ENCODE assay signal across 13 cellular contexts in the genomic region with DNA sequence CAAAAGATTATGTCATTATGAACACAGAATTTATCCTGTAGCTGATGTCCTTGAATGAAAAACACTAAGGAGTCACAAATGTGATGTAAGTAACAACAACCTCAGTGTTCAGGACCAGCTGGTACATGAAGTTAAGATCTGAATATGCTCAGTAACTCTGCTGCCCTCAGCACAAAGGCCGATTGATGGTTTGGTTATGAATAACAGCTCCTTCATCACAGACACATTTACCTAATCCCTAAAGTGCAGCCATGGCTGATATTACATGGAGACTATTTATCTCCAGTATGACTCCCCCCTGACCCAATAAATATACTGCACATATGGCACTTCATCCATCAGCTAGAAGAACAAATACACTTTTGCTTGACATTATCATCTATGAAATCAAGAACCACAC.
"Had no signal": no experiment of that assay in that cellular context is flagged by ENCODE, and none has a peak within 500 bp of the region (broad histone marks: within the 10 kb centered on the region; RNA-seq: fewer than 3 reads in every experiment).

No MANE protein-coding gene starts in this region.

- H3K4me3 Mint-ChIP-seq: activated CD4-positive, alpha-beta T cell treated with anti-CD3 and anti-CD28 coated beads, Interleukin-2, amount 10 ng/mL, durations not matched to agents 7 days and 5 days; activated T-cell treated with anti-CD3 and anti-CD28 coated beads, Interleukin-2, amount 50 U/mL, for 72 hours; neural crest cell had no signal

- H3K27me3 Mint-ChIP-seq: activated CD4-positive, alpha-beta T cell treated with anti-CD3 and anti-CD28 coated beads, Interleukin-2, amount 10 ng/mL, durations not matched to agents 7 days and 5 days had no signal

- H3K36me3 ChIP-seq: cardiac muscle cell had no signal

- H3K36me3 Mint-ChIP-seq: activated naive CD4-positive, alpha-beta T cell treated with anti-CD3 and anti-CD28 coated beads, Interleukin-2, amount 50 U/mL, for 72 hours had no signal

- H3K27ac ChIP-seq: cardiac muscle cell, hepatocyte had no signal

- ATAC-seq: activated naive CD4-positive, alpha-beta T cell treated with anti-CD3 and anti-CD28 coated beads, Interleukin-2, amount 50 U/mL, for 72 hours; activated T-cell treated with anti-CD3 and anti-CD28 coated beads, Interleukin-2, amount 50 U/mL, for 72 hours; sciatic nerve had no signal

- H3K4me3 ChIP-seq: cardiac muscle cell, hepatocyte, lung had no signal

- H3K4me1 Mint-ChIP-seq: activated CD4-positive, alpha-beta T cell treated with anti-CD3 and anti-CD28 coated beads, Interleukin-2, amount 10 ng/mL, durations not matched to agents 7 days and 5 days had no signal

- H3K9me3 Mint-ChIP-seq: activated naive CD4-positive, alpha-beta T cell treated with anti-CD3 and anti-CD28 coated beads, Interleukin-2, amount 50 U/mL, for 72 hours had no signal

- H3K27me3 ChIP-seq: cardiac muscle cell, hepatocyte had no signal

- H3K27ac Mint-ChIP-seq: activated CD4-positive, alpha-beta T cell treated with anti-CD3 and anti-CD28 coated beads, Interleukin-2, amount 10 ng/mL, durations not matched to agents 7 days and 5 days; activated naive CD4-positive, alpha-beta T cell treated with anti-CD3 and anti-CD28 coated beads, Interleukin-2, amount 50 U/mL, for 72 hours; activated T-cell treated with anti-CD3 and anti-CD28 coated beads, Interleukin-2, amount 50 U/mL, for 72 hours had no signal

- DNase-seq: activated CD4-positive, alpha-beta T cell treated with anti-CD3 and anti-CD28 coated beads, Interleukin-2, amount 10 ng/mL, durations not matched to agents 7 days and 5 days; activated CD8-positive, alpha-beta memory T cell treated with anti-CD3 and anti-CD28 coated beads, Interleukin-2, amount 50 U/mL, for 48 hours; activated gamma-delta T cell; activated T-cell treated with anti-CD3 and anti-CD28 coated beads, Interleukin-2, amount 50 U/mL, for 72 hours; erythroblast; islet precursor cell; stimulated activated CD4-positive, alpha-beta T cell treated with anti-CD3 and anti-CD28 coated beads, Interleukin-2, amount 100 ng/mL, for 24 hours had no signal
